Comparison of ENCODE assay signal across 9 cellular contexts in the genomic region with DNA sequence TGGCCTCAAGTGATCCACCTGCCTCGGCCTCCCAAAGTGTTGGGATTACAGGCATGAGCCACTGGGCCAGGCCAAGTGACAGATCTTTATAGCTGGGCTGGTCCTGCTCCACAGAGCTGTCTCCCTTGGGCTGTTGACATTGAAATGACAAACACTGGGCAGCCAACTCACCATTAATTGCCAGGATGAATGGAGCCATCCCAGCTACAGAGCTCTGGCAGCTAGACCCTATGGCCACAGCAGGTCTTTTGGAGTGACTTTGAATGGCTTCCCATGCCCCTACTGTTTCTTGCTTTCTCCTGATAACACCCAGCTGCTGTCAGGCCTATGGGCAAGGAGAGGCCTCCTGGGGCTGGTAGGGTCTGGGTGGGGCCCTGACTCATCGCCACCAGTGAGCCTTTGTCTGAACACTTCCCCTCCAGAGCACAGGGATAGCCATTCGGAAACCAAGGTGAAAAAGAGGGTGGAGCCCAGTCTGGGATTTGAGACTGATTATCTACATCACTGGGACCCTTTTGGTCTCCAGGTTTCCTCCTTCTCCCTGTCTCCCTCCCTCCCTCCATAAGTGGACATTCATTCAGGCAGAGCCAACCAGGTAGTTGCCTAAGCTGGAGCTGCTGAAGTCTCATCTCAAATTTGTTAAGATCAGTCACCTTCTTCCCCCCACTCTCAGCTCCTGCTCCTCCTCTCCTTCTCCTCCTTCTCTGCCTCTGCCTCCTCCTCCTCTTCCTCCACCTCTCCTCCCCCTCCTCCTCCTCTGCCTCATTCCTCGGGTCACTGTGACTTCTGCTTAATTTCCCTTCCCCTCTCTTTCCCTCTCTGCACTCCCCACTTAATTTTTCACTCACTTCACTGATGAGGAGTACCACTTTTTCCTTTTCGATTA. TPM values are rescaled to one million over a fixed set of nuclear protein-coding genes. Genes with fewer than 3 reads are reported as not detected.
DNase-seq lines count a peak whose midpoint lies in the region; ATAC-seq and TF ChIP-seq lines count a peak whose summit lies in the region.
"Had no signal": no experiment of that assay in that cellular context is flagged by ENCODE, and none has a peak within 500 bp of the region (broad histone marks: within the 10 kb centered on the region; RNA-seq: fewer than 3 reads in every experiment).

No MANE protein-coding gene starts in this region.

- peaks cover 47% of the 10 kb centered on the region for H3K4me1 Mint-ChIP-seq in activated CD4-positive, alpha-beta T cell treated with anti-CD3 and anti-CD28 coated beads for 36 hours
- H3K4me1 Mint-ChIP-seq in stimulated activated naive CD8-positive, alpha-beta T cell treated with anti-CD3 and anti-CD28 coated beads, Interleukin-15, amount 100 ng/mL, for 72 hours = peaks cover 76% of the 10 kb centered on the region

- peaks cover 6 to 60% (median 29%) of the 10 kb centered on the region in 12 donors for H3K4me1 ChIP-seq in heart left ventricle

- TF ChIP-seq POLR2A in heart left ventricle (IDR thresholded peaks at IDR 0.05) = no peak

- POLR2A ChIA-PET in activated CD4-positive, alpha-beta T cell treated with anti-CD3 and anti-CD28 coated beads for 36 hours (lab: Charles Lee) = no interaction called here

- CTCF ChIA-PET in activated CD4-positive, alpha-beta T cell treated with anti-CD3 and anti-CD28 coated beads for 36 hours (lab: Charles Lee) = interaction anchor here (0.7 to 1.1 kb wide), 4 partner anchors 33 to 376 kb away, joined by 3 to 4 read pairs (median 3); no protein-coding TSS in a partner anchor

- H3K27me3 ChIP-seq in heart left ventricle = no peaks in the 10 kb centered on the region

- TF ChIP-seq CTCF in heart left ventricle (IDR thresholded peaks at IDR 0.05) (no peak), GM20000 (IDR thresholded peaks at IDR 0.05; ENCODE audit: extremely low read depth, missing control alignments) (no peak)

- H3K4me3 Mint-ChIP-seq in activated CD4-positive, alpha-beta T cell treated with anti-CD3 and anti-CD28 coated beads for 36 hours = no peak overlapping the region
- H3K4me3 Mint-ChIP-seq in stimulated activated naive CD8-positive, alpha-beta T cell treated with anti-CD3 and anti-CD28 coated beads, Interleukin-15, amount 100 ng/mL, for 72 hours = peak overlapping the region; percentile 20 to 34

- no peaks in the 10 kb centered on the region for H3K36me3 ChIP-seq in heart left ventricle

- no peak overlapping the region for H3K27ac Mint-ChIP-seq in activated CD4-positive, alpha-beta T cell treated with anti-CD3 and anti-CD28 coated beads for 36 hours
- H3K27ac Mint-ChIP-seq in stimulated activated naive CD8-positive, alpha-beta T cell treated with anti-CD3 and anti-CD28 coated beads, Interleukin-15, amount 100 ng/mL, for 72 hours = peak overlapping the region; percentile 29 to 83

- no peaks in the 10 kb centered on the region for H3K36me3 Mint-ChIP-seq in activated CD4-positive, alpha-beta T cell treated with anti-CD3 and anti-CD28 coated beads for 36 hours (ENCODE audit: low read depth)

- no peaks in the 10 kb centered on the region for H3K9me3 Mint-ChIP-seq in activated CD4-positive, alpha-beta T cell treated with anti-CD3 and anti-CD28 coated beads for 36 hours (ENCODE audit: low read depth)
- no peaks in the 10 kb centered on the region for H3K9me3 Mint-ChIP-seq in stimulated activated naive CD8-positive, alpha-beta T cell treated with anti-CD3 and anti-CD28 coated beads, Interleukin-15, amount 100 ng/mL, for 72 hours

- H3K4me3 ChIP-seq in heart left ventricle = no peak overlapping the region

- H3K27me3 Mint-ChIP-seq in activated CD4-positive, alpha-beta T cell treated with anti-CD3 and anti-CD28 coated beads for 36 hours = peaks cover 16% of the 10 kb centered on the region
- peaks cover 13% of the 10 kb centered on the region for H3K27me3 Mint-ChIP-seq in stimulated activated naive CD8-positive, alpha-beta T cell treated with anti-CD3 and anti-CD28 coated beads, Interleukin-15, amount 100 ng/mL, for 72 hours

- peak; percentile 37 for ATAC-seq in activated CD4-positive, alpha-beta T cell treated with anti-CD3 and anti-CD28 coated beads for 36 hours
- ATAC-seq in heart left ventricle (peak; percentile 29 to 76 (median 64)), GM21515 (IDR thresholded peaks at IDR 0.05; ENCODE audit: unreplicated experiment) (no peak), GM21360 (IDR thresholded peaks at IDR 0.05; ENCODE audit: unreplicated experiment) (no peak)
- no peak for ATAC-seq in stimulated activated naive CD8-positive, alpha-beta T cell treated with anti-CD3 and anti-CD28 coated beads, Interleukin-15, amount 100 ng/mL, for 72 hours

- DNase-seq in activated CD4-positive, alpha-beta T cell treated with anti-CD3 and anti-CD28 coated beads for 36 hours = no peak
- DNase-seq in activated CD4-positive, alpha-beta T cell treated with anti-CD3 and anti-CD28 coated beads for 1 hour = no peak
- DNase-seq in SIG-M5 treated with dmso at 0.1 percent for 504 hours (lab: John Stamatoyannopoulos, UW; ENCODE audit: unreplicated experiment) = peak; percentile 83
- peak in 2 of 5 donors; percentile 62 to 70 for DNase-seq in heart left ventricle
- no peak for DNase-seq in stimulated activated naive CD8-positive, alpha-beta T cell treated with anti-CD3 and anti-CD28 coated beads, Interleukin-15, amount 100 ng/mL, for 72 hours
- no peak for DNase-seq in GM20000 (ENCODE audit: low spot score)
- DNase-seq: NCI-H1436 had no signal

- peak overlapping the region in 3 of 12 donors; percentile 26 to 71 (median 29) for H3K27ac ChIP-seq in heart left ventricle

- intact Hi-C loops in activated CD4-positive, alpha-beta T cell treated with anti-CD3 and anti-CD28 coated beads for 36 hours (cut with DNase I, micrococcal nuclease) = no loop called here
- intact Hi-C loops in heart left ventricle (cut with DNase I) = no loop called here

- WGBS in heart left ventricle, 4 donors = 69 to 76% (median 75%) methylated on average over 5 of the region's 5 CpGs

- no peaks in the 10 kb centered on the region for H3K9me3 ChIP-seq in heart left ventricle

RNA-seq across cellular contexts. Expression of gene BHLHE40, which starts 34.0 kb away (rescaled TPM):
- total RNA-seq in activated CD4-positive, alpha-beta T cell treated with anti-CD3 and anti-CD28 coated beads for 36 hours = 100 to 1,000 TPM; 258 to 273 TPM
- total RNA-seq in heart left ventricle = 100 to 1,000 TPM in 1 of 9 donors, 10 to 100 TPM in 7, 1 to 10 TPM in 1; 8.5 to 109 (median 37.4) TPM
- 10 to 100 TPM; 10.7 to 12.5 TPM for polyA plus RNA-seq in heart left ventricle

Comparison
In these comparisons a context has a peak if more than half of its experiments do, and no peak if none do; other contexts are left out.
1. ATAC-seq: peak in activated CD4-positive, alpha-beta T cell treated with anti-CD3 and anti-CD28 coated beads for 36 hours (single experiment) and heart left ventricle (4 of 4); none in stimulated activated naive CD8-positive, alpha-beta T cell treated with anti-CD3 and anti-CD28 coated beads, Interleukin-15, amount 100 ng/mL, for 72 hours (single experiment), GM21515 (single experiment) and GM21360 (single experiment).